In the genomic region with DNA sequence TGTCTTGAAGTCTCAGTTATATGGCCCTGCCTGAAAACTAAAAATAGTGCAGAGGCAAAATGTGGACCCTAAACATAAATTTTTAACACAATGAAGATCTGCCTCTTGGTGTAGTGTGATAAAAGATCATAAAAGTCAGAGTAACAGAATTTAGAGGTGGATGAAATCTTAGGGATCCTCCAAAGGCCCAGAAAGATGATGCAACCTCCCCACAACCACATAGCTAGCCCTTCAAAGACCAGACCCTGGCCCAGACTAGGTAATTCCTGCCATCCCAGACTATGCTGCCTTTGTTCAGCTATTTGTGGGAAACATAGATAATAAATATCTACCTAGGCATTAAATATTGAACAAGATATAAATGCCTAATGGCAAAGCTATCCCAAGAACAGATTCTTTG, we compare ENCODE assay signal across 13 cellular contexts. TPM values are rescaled to one million over a fixed set of nuclear protein-coding genes. Genes with fewer than 3 reads are reported as not detected.
DNase-seq lines count a peak whose midpoint lies in the region; ATAC-seq, FAIRE-seq and TF ChIP-seq lines count a peak whose summit lies in the region.
"Had no signal": no experiment of that assay in that cellular context is flagged by ENCODE, and none has a peak within 500 bp of the region (broad histone marks: within the 10 kb centered on the region; RNA-seq: fewer than 3 reads in every experiment).

No MANE protein-coding gene starts in this region.

- no peaks in the 10 kb centered on the region for H3K27me3 Mint-ChIP-seq in activated T-helper 1 cell treated with anti-CD3 and anti-CD28 coated beads, Interleukin-12 subunit alpha, Interleukin-12 subunit beta, Interleukin-2, Interleukin-4 antibody, amounts not matched to agents 30 ng/mL and 10 ng/mL and 1 ng/mL, durations not matched to agents 14 hours and 24 hours and 36 hours (ENCODE audit: insufficient read depth)
- no peaks in the 10 kb centered on the region for H3K27me3 Mint-ChIP-seq in natural killer cell (ENCODE audit: low read depth in 2 of 2)

- H3K4me3 Mint-ChIP-seq in activated T-helper 1 cell treated with anti-CD3 and anti-CD28 coated beads, Interleukin-12 subunit alpha, Interleukin-12 subunit beta, Interleukin-2, Interleukin-4 antibody, amounts not matched to agents 30 ng/mL and 10 ng/mL and 1 ng/mL, durations not matched to agents 14 hours and 24 hours and 36 hours = no peak overlapping the region
- H3K4me3 Mint-ChIP-seq in natural killer cell = peak overlapping the region; percentile 64

- no peaks in the 10 kb centered on the region for H3K27me3 ChIP-seq in HepG2 (ENCODE audit: control insufficient read depth in 1 of 2, insufficient read depth in 2 of 2, low read length in 2 of 2)
- no peaks in the 10 kb centered on the region for H3K27me3 ChIP-seq in right lobe of liver
- H3K27me3 ChIP-seq: foreskin keratinocyte, ovary had no signal

- no peak for ATAC-seq in HepG2
- ATAC-seq in right lobe of liver = no peak
- ATAC-seq in natural killer cell = no peak
- ATAC-seq in HG03439 (IDR thresholded peaks at IDR 0.05; ENCODE audit: unreplicated experiment) = no peak
- ATAC-seq: foreskin keratinocyte had no signal

- no peak overlapping the region for H3K4me2 ChIP-seq in HepG2 (ENCODE audit: low read depth, low read length)

- TF ChIP-seq EP300 in HepG2 (IDR thresholded peaks at IDR 0.05; ENCODE audit: low read depth in 2 of 2, low read length in 2 of 2) (no peak), HepG2 (CRISPR knock-in tag; IDR thresholded peaks at IDR 0.05; ENCODE audit: borderline replicate concordance) (no peak)

- H4K20me1 ChIP-seq in HepG2 (ENCODE audit: insufficient read depth, low read length) = peaks cover 43% of the 10 kb centered on the region; the same call in 1 of the 2 replicates

- no peak overlapping the region for H2AFZ ChIP-seq in HepG2 (ENCODE audit: low read length)

- CTCF ChIA-PET in HepG2 (lab: Yijun Ruan, JAX; ENCODE audit: low intra/inter-chr PET ratio, low total read pairs) = no interaction called here

- H3K4me1 ChIP-seq in HepG2 (ENCODE audit: insufficient read depth, low read length) (peaks cover 8% of the 10 kb centered on the region), right lobe of liver (peaks cover 0 to 64% (median 29%) of the 10 kb centered on the region in 4 donors)
- H3K4me1 ChIP-seq: foreskin keratinocyte had no signal

- no peak for TF ChIP-seq RAD21 in HepG2 (CRISPR knock-in tag; IDR thresholded peaks at IDR 0.05)

- H3K9me3 ChIP-seq in HepG2 (ENCODE audit: low read length) (no peaks in the 10 kb centered on the region), right lobe of liver (no peaks in the 10 kb centered on the region)
- H3K9me3 ChIP-seq: ovary had no signal

- H3K27ac Mint-ChIP-seq in activated T-helper 1 cell treated with anti-CD3 and anti-CD28 coated beads, Interleukin-12 subunit alpha, Interleukin-12 subunit beta, Interleukin-2, Interleukin-4 antibody, amounts not matched to agents 30 ng/mL and 10 ng/mL and 1 ng/mL, durations not matched to agents 14 hours and 24 hours and 36 hours = peak overlapping the region; percentile 10
- H3K27ac Mint-ChIP-seq in natural killer cell = peak overlapping the region; percentile 84 to 93

- H3K9me3 Mint-ChIP-seq in activated T-helper 1 cell treated with anti-CD3 and anti-CD28 coated beads, Interleukin-12 subunit alpha, Interleukin-12 subunit beta, Interleukin-2, Interleukin-4 antibody, amounts not matched to agents 30 ng/mL and 10 ng/mL and 1 ng/mL, durations not matched to agents 14 hours and 24 hours and 36 hours = no peaks in the 10 kb centered on the region
- no peaks in the 10 kb centered on the region for H3K9me3 Mint-ChIP-seq in natural killer cell

- H3K27ac ChIP-seq in HepG2 (ENCODE audit: extremely low read length, insufficient read depth, low read length) (no peak overlapping the region), right lobe of liver (no peak overlapping the region)
- H3K27ac ChIP-seq: foreskin keratinocyte, ovary had no signal

- intact Hi-C loops in HepG2 (cut with micrococcal nuclease; ENCODE audit: unreplicated experiment) = no loop called here
- intact Hi-C loops in right lobe of liver (cut with DNase I) = no loop called here
- intact Hi-C loops in activated T-helper 1 cell treated with anti-CD3 and anti-CD28 coated beads, Interleukin-12 subunit alpha, Interleukin-12 subunit beta, Interleukin-2, Interleukin-4 antibody, amounts not matched to agents 30 ng/mL and 10 ng/mL and 1 ng/mL, durations not matched to agents 14 hours and 24 hours and 36 hours (cut with micrococcal nuclease) = no loop called here
- intact Hi-C loops in natural killer cell (cut with micrococcal nuclease) = no loop called here

- H3K9ac ChIP-seq in HepG2 (ENCODE audit: insufficient read depth, low read depth, low read length) = no peak overlapping the region

- peaks cover 48% of the 10 kb centered on the region for H3K4me1 Mint-ChIP-seq in activated T-helper 1 cell treated with anti-CD3 and anti-CD28 coated beads, Interleukin-12 subunit alpha, Interleukin-12 subunit beta, Interleukin-2, Interleukin-4 antibody, amounts not matched to agents 30 ng/mL and 10 ng/mL and 1 ng/mL, durations not matched to agents 14 hours and 24 hours and 36 hours (ENCODE audit: low read depth)
- peaks cover 51 to 65% of the 10 kb centered on the region in 2 donors for H3K4me1 Mint-ChIP-seq in natural killer cell

- POLR2A ChIA-PET in HepG2 (lab: Yijun Ruan, JAX) = interaction anchor here (0.8 to 1.1 kb wide), 3 partner anchors 13 to 71 kb away, joined by 3 to 4 read pairs (median 4); partner anchors contain the start of gene KLF9

- in situ Hi-C loops in HepG2 (cut with HindIII; ENCODE audit: extremely low pct_ligation_motif_present, low pct_unique_long_range_greater_than_20kb) = no loop called here

- peaks cover 60% of the 10 kb centered on the region for H3K79me2 ChIP-seq in HepG2 (ENCODE audit: insufficient read depth, low read length)

- no peak overlapping the region for H3K4me3 ChIP-seq in HepG2 (replicated peaks in 1 of 3; ENCODE audit: insufficient read depth in 1 of 3, low read depth in 2 of 3, low read length in 3 of 3)
- H3K4me3 ChIP-seq in right lobe of liver = no peak overlapping the region
- H3K4me3 ChIP-seq in foreskin fibroblast (ENCODE audit: low read depth in 1 of 2, low read length in 2 of 2) = no peak overlapping the region
- H3K4me3 ChIP-seq: ovary had no signal

- no peak for DNase-seq in HepG2 (ENCODE audit: low spot score)
- no peak for DNase-seq in right lobe of liver
- no peak for DNase-seq in activated T-helper 1 cell treated with anti-CD3 and anti-CD28 coated beads, Interleukin-12 subunit alpha, Interleukin-12 subunit beta, Interleukin-2, Interleukin-4 antibody, amounts not matched to agents 30 ng/mL and 10 ng/mL and 1 ng/mL, durations not matched to agents 14 hours and 24 hours and 36 hours (ENCODE audit: low spot score)
- no peak for DNase-seq in natural killer cell
- DNase-seq in globus pallidus (ENCODE audit: low spot score) = no peak
- no peak for DNase-seq in foreskin fibroblast
- DNase-seq in D341Med (ENCODE audit: low spot score) = no peak
- DNase-seq: foreskin keratinocyte; midbrain; SHP77 treated with DMSO at 0.1 percent for 48 hours; stimulated activated CD4-positive, alpha-beta T cell treated with anti-CD3 and anti-CD28 coated beads, Interleukin-12 subunit alpha, Interleukin-12 subunit beta, amount 100 ng/mL, for 4 hours had no signal

- BruUV-seq in HepG2 (replicated peaks; lab: Mats Ljungman, UMichigan) = no TSS peak

- H3K36me3 ChIP-seq in HepG2 (replicated peaks in 1 of 2; ENCODE audit: control insufficient read depth in 1 of 2, insufficient read depth in 2 of 2, low read length in 2 of 2) (no peaks in the 10 kb centered on the region), right lobe of liver (no peaks in the 10 kb centered on the region)
- H3K36me3 ChIP-seq: ovary had no signal

- no peak for TF ChIP-seq POLR2A in HepG2 (IDR thresholded peaks at IDR 0.05; ENCODE audit: insufficient read depth in 1 of 2, low read depth in 2 of 2, low read length in 2 of 2)
- no peak for TF ChIP-seq POLR2A in right lobe of liver (IDR thresholded peaks at IDR 0.05)

- H3K36me3 Mint-ChIP-seq in activated T-helper 1 cell treated with anti-CD3 and anti-CD28 coated beads, Interleukin-12 subunit alpha, Interleukin-12 subunit beta, Interleukin-2, Interleukin-4 antibody, amounts not matched to agents 30 ng/mL and 10 ng/mL and 1 ng/mL, durations not matched to agents 14 hours and 24 hours and 36 hours (ENCODE audit: low read depth) = peaks cover 1% of the 10 kb centered on the region
- no peaks in the 10 kb centered on the region for H3K36me3 Mint-ChIP-seq in natural killer cell

- TF ChIP-seq CTCF in HepG2 (CRISPR knock-in tag; IDR thresholded peaks at IDR 0.05) (no peak), right lobe of liver (IDR thresholded peaks at IDR 0.05) (no peak), natural killer cell (IDR thresholded peaks at IDR 0.05) (no peak), foreskin fibroblast (IDR thresholded peaks at IDR 0.05; ENCODE audit: low read depth, low read length) (no peak)

- no peak for FAIRE-seq in HepG2 (lab: Jason Lieb, UNC)

RNA-seq across cellular contexts. Expression of gene KLF9, which starts 15.3 kb away (rescaled TPM):
- total RNA-seq in HepG2 (2016; rRNA removed; fragmentation: Illumina TruSeq; extraction: Trizol) (5.7 and 7.2 TPM in 2 replicates), right lobe of liver (10 to 100 TPM in 5 of 6 experiments, 1 to 10 TPM in 1; 8.7 to 74.7 (median 32.3) TPM), natural killer cell (10 to 100 TPM; 47.7 to 79.3 (median 51.2) TPM)
- total RNA-seq in HepG2 (2016; cell fraction: cytosol; rRNA removed; fragmentation: Illumina TruSeq; extraction: Trizol; ENCODE audit: low read depth) = 0.79 and 0.81 TPM in 2 replicates
- 5.6 and 6.3 TPM in 2 replicates for total RNA-seq in HepG2 (2016; cell fraction: insoluble cytoplasmic fraction; rRNA removed; fragmentation: Illumina TruSeq; extraction: Trizol)
- total RNA-seq in HepG2 (2016; cell fraction: membrane; rRNA removed; fragmentation: Illumina TruSeq; extraction: Trizol) = 3.6 and 4.2 TPM in 2 replicates
- 6.0 and 6.2 TPM in 2 replicates for total RNA-seq in HepG2 (2016; cell fraction: nucleus; rRNA removed; fragmentation: Illumina TruSeq; extraction: Trizol)
- 7.1 and 7.2 TPM in 2 replicates for polyA plus RNA-seq in HepG2 (2011; rRNA removed)
- polyA plus RNA-seq in HepG2 (2011; cell fraction: cytosol; rRNA removed) = 5.3 and 5.8 TPM in 2 replicates
- polyA plus RNA-seq in HepG2 (2011; cell fraction: nucleus; rRNA removed) = 3.3 and 4.2 TPM in 2 replicates
- 8.3 and 8.5 TPM in 2 replicates for polyA plus RNA-seq in HepG2 (2012)
- polyA plus RNA-seq in HepG2 (2016; cell fraction: cytosol; fragmentation: Illumina TruSeq; extraction: Trizol; ENCODE audit: low read depth) = 0.36 and 0.37 TPM in 2 replicates
- 7.0 TPM in 2 replicates for polyA plus RNA-seq in HepG2 (2016; cell fraction: insoluble cytoplasmic fraction; fragmentation: Illumina TruSeq; extraction: Trizol; ENCODE audit: low read depth)
- polyA plus RNA-seq in HepG2 (2016; cell fraction: membrane; fragmentation: Illumina TruSeq; extraction: Trizol; ENCODE audit: low read depth) = 1.6 and 2.0 TPM in 2 replicates
- 6.3 and 7.1 TPM in 2 replicates for polyA plus RNA-seq in HepG2 (2016; cell fraction: nucleus; fragmentation: Illumina TruSeq; extraction: Trizol; ENCODE audit: insufficient read depth, low read depth)
- 2.5 and 9.7 TPM in 2 replicates for polyA minus RNA-seq in HepG2 (2011; rRNA and poly(A)+ RNA removed; ENCODE audit: low replicate concordance)
- 7.8 and 8.0 TPM in 2 replicates for polyA minus RNA-seq in HepG2 (2011; cell fraction: cytosol; rRNA and poly(A)+ RNA removed)
- polyA minus RNA-seq in HepG2 (2011; cell fraction: nucleus; rRNA and poly(A)+ RNA removed) = 6.2 and 7.5 TPM in 2 replicates
- total RNA-seq in activated T-helper 1 cell treated with anti-CD3 and anti-CD28 coated beads, Interleukin-12 subunit alpha, Interleukin-12 subunit beta, Interleukin-2, Interleukin-4 antibody, amounts not matched to agents 30 ng/mL and 10 ng/mL and 1 ng/mL, durations not matched to agents 14 hours and 24 hours and 36 hours = 18.1 and 19.0 TPM in 2 replicates
